Comparison of ENCODE assay signal across 2 cellular contexts in genomic region chrX:68498508-68499379, GRCh38.
A peak's percentile ranks its signal among the peaks of the same experiment; 100 is the strongest.
TF ChIP-seq lines count a peak whose summit lies in the region.

Gene YIPF6 (plus strand): TSS chrX:68499051. CDS start chrX:68499067, 16 bp downstream.

TF ChIP-seq in IMR-90, 13 proteins besides CTCF, POLR2A, EP300 and RAD21 (continued from another document):
- TF ChIP-seq RCOR1 (IDR thresholded peaks at IDR 0.05; ENCODE audit: insufficient replicate concordance, low read length): no peak
- TF ChIP-seq CEBPB (IDR thresholded peaks at IDR 0.05; ENCODE audit: low read depth, low read length): no peak
- no peak for TF ChIP-seq MAFK (IDR thresholded peaks at IDR 0.05; ENCODE audit: low read depth, low read length)
- TF ChIP-seq USF2 (IDR thresholded peaks at IDR 0.05; ENCODE audit: low read depth, low read length): 0 out of 2 replicates have a peak, but pooled peaks have one; percentile 25

TF ChIP-seq in PFSK-1, 5 proteins besides CTCF, POLR2A, EP300 and RAD21 (continued from another document):
- TF ChIP-seq REST (IDR thresholded peaks at IDR 0.05; ENCODE audit: insufficient read depth in 1 of 2, low read depth in 2 of 2, low read length in 2 of 2) (no peak; a peak in 1 of 4 replicates), POLR2AphosphoS5 (IDR thresholded peaks at IDR 0.05; ENCODE audit: low read depth, low read length) (peak; percentile 97)
